10 cellular contexts compared by ENCODE assay signal in genomic region chr1:23977854-23978191, GRCh38. TPM values are rescaled to one million over a fixed set of nuclear protein-coding genes. Genes with fewer than 3 reads are reported as not detected.
DNase-seq lines count a peak whose midpoint lies in the region; ATAC-seq, FAIRE-seq and TF ChIP-seq lines count a peak whose summit lies in the region.
"Had no signal": no experiment of that assay in that cellular context is flagged by ENCODE, and none has a peak within 500 bp of the region (broad histone marks: within the 10 kb centered on the region; RNA-seq: fewer than 3 reads in every experiment).

No MANE protein-coding gene starts in this region.

- TSS peak; percentile 41 for BruUV-seq in HepG2 (replicated peaks; lab: Mats Ljungman, UMichigan)

- H3K27ac Mint-ChIP-seq in activated T-helper 1 cell treated with anti-CD3 and anti-CD28 coated beads, Interleukin-12 subunit alpha, Interleukin-12 subunit beta, Interleukin-2, Interleukin-4 antibody, amounts not matched to agents 30 ng/mL and 10 ng/mL and 1 ng/mL, durations not matched to agents 14 hours and 24 hours and 36 hours, result peak overlapping the region; percentile 70

- TF ChIP-seq EP300 in HepG2 (IDR thresholded peaks at IDR 0.05; ENCODE audit: low read depth in 2 of 2, low read length in 2 of 2) (no peak), HepG2 (CRISPR knock-in tag; IDR thresholded peaks at IDR 0.05; ENCODE audit: borderline replicate concordance) (no peak)

- H3K9me3 Mint-ChIP-seq in activated T-helper 1 cell treated with anti-CD3 and anti-CD28 coated beads, Interleukin-12 subunit alpha, Interleukin-12 subunit beta, Interleukin-2, Interleukin-4 antibody, amounts not matched to agents 30 ng/mL and 10 ng/mL and 1 ng/mL, durations not matched to agents 14 hours and 24 hours and 36 hours, result no peaks in the 10 kb centered on the region

- TF ChIP-seq POLR2A in HepG2 (IDR thresholded peaks at IDR 0.05; ENCODE audit: insufficient read depth in 1 of 2, low read depth in 2 of 2, low read length in 2 of 2) (no peak), right lobe of liver (IDR thresholded peaks at IDR 0.05) (no peak), uterus (IDR thresholded peaks at IDR 0.05) (no peak)

- CTCF ChIA-PET in HepG2 (lab: Yijun Ruan, JAX; ENCODE audit: low intra/inter-chr PET ratio, low total read pairs), result no interaction called here

- no peaks in the 10 kb centered on the region for H3K9me3 ChIP-seq in HepG2 (ENCODE audit: low read length)
- H3K9me3 ChIP-seq in right lobe of liver, result no peaks in the 10 kb centered on the region
- H3K9me3 ChIP-seq in keratinocyte (ENCODE audit: control insufficient read depth, low read depth, low read length), result no peaks in the 10 kb centered on the region
- no peaks in the 10 kb centered on the region for H3K9me3 ChIP-seq in uterus

- H4K20me1 ChIP-seq in HepG2 (ENCODE audit: insufficient read depth, low read length), result peaks cover 52% of the 10 kb centered on the region
- peaks cover 3% of the 10 kb centered on the region for H4K20me1 ChIP-seq in keratinocyte (ENCODE audit: control insufficient read depth, extremely low read depth, insufficient read depth, low read length)

- peaks cover 51% of the 10 kb centered on the region for H3K36me3 Mint-ChIP-seq in activated T-helper 1 cell treated with anti-CD3 and anti-CD28 coated beads, Interleukin-12 subunit alpha, Interleukin-12 subunit beta, Interleukin-2, Interleukin-4 antibody, amounts not matched to agents 30 ng/mL and 10 ng/mL and 1 ng/mL, durations not matched to agents 14 hours and 24 hours and 36 hours (ENCODE audit: low read depth)

- H3K36me3 ChIP-seq in HepG2 (replicated peaks in 1 of 2; ENCODE audit: control insufficient read depth in 1 of 2, insufficient read depth in 2 of 2, low read length in 2 of 2) (peaks cover 5 to 44% of the 10 kb centered on the region in 2 experiments), right lobe of liver (peaks cover 0 to 7% (median 0%) of the 10 kb centered on the region in 4 donors), keratinocyte (ENCODE audit: control insufficient read depth in 2 of 2, extremely low read depth in 1 of 2, insufficient read depth in 2 of 2, low read length in 2 of 2) (peaks cover 6 to 20% of the 10 kb centered on the region in 2 experiments), uterus (no peaks in the 10 kb centered on the region)

- FAIRE-seq in HepG2 (lab: Jason Lieb, UNC) (no peak), keratinocyte (lab: Jason Lieb, UNC) (no peak)

- H3K27ac ChIP-seq in HepG2 (ENCODE audit: extremely low read length, insufficient read depth, low read length) (peak overlapping the region; percentile 98), right lobe of liver (no peak overlapping the region), keratinocyte (ENCODE audit: control insufficient read depth, insufficient read depth, low read length) (no peak overlapping the region), uterus (peak overlapping the region; percentile 45 to 97)

- H2AFZ ChIP-seq in HepG2 (ENCODE audit: low read length), result no peak overlapping the region
- no peak overlapping the region for H2AFZ ChIP-seq in keratinocyte (ENCODE audit: control insufficient read depth, low read length)

- in situ Hi-C loops in HepG2 (cut with HindIII; ENCODE audit: extremely low pct_ligation_motif_present, low pct_unique_long_range_greater_than_20kb), result loop anchor here (5.0 kb wide), 1 partner anchor 44 kb away; no protein-coding TSS in a partner anchor

- H3K4me1 ChIP-seq in HepG2 (ENCODE audit: insufficient read depth, low read length), result peaks cover 63% of the 10 kb centered on the region
- peaks cover 0 to 20% (median 9%) of the 10 kb centered on the region in 4 donors for H3K4me1 ChIP-seq in right lobe of liver
- peaks cover 19% of the 10 kb centered on the region for H3K4me1 ChIP-seq in keratinocyte (ENCODE audit: control insufficient read depth, extremely low read depth, insufficient read depth, low read length)
- peaks cover 13 to 15% of the 10 kb centered on the region in 2 donors for H3K4me1 ChIP-seq in uterus

- TF ChIP-seq CTCF in HepG2 (CRISPR knock-in tag; IDR thresholded peaks at IDR 0.05) (no peak), right lobe of liver (IDR thresholded peaks at IDR 0.05) (no peak), keratinocyte (optimal IDR thresholded peaks at IDR 0.05 in 1 of 3, IDR thresholded peaks at IDR 0.05 in 1 of 3, conservative IDR thresholded peaks at IDR 0.05 in 1 of 3; ENCODE audit: extremely low read depth in 1 of 3, insufficient read depth in 2 of 3, low read length in 3 of 3) (no peak), uterus (IDR thresholded peaks at IDR 0.05) (no peak)

- no peak for ATAC-seq in HepG2
- ATAC-seq in right lobe of liver, result no peak
- ATAC-seq in sciatic nerve, result no peak

- TF ChIP-seq RAD21 in HepG2 (CRISPR knock-in tag; IDR thresholded peaks at IDR 0.05), result no peak

- no peak for DNase-seq in HepG2 (ENCODE audit: low spot score)
- no peak for DNase-seq in right lobe of liver
- no peak for DNase-seq in activated T-helper 1 cell treated with anti-CD3 and anti-CD28 coated beads, Interleukin-12 subunit alpha, Interleukin-12 subunit beta, Interleukin-2, Interleukin-4 antibody, amounts not matched to agents 30 ng/mL and 10 ng/mL and 1 ng/mL, durations not matched to agents 14 hours and 24 hours and 36 hours (ENCODE audit: low spot score)
- no peak for DNase-seq in keratinocyte (ENCODE audit: low read depth, low spot score)
- no peak for DNase-seq in uterus
- DNase-seq in NCI-H510A treated with DMSO at 0.1 percent for 48 hours (lab: John Stamatoyannopoulos, UW), result no peak
- no peak for DNase-seq in SHP77 treated with DMSO at 0.1 percent for 48 hours (lab: John Stamatoyannopoulos, UW)
- no peak for DNase-seq in sciatic nerve (ENCODE audit: low spot score)
- DNase-seq: caudate nucleus had no signal

- H3K79me2 ChIP-seq in HepG2 (ENCODE audit: insufficient read depth, low read length) (peaks cover 73% of the 10 kb centered on the region), keratinocyte (ENCODE audit: control insufficient read depth, insufficient read depth, low read length) (peaks cover 74% of the 10 kb centered on the region)

- peak overlapping the region; percentile 97 for H3K4me3 Mint-ChIP-seq in activated T-helper 1 cell treated with anti-CD3 and anti-CD28 coated beads, Interleukin-12 subunit alpha, Interleukin-12 subunit beta, Interleukin-2, Interleukin-4 antibody, amounts not matched to agents 30 ng/mL and 10 ng/mL and 1 ng/mL, durations not matched to agents 14 hours and 24 hours and 36 hours

- 44% methylated on average over 1 of the region's 1 CpG for WGBS in HepG2 (ENCODE audit: low lambda C conversion rate)
- whole genome bisulfite sequencing in right lobe of liver (ENCODE audit: insufficient coverage, low coverage, low lambda C conversion rate, missing lambda C conversion rate), result 45% methylated on average over 1 of the region's 1 CpG

- H3K9ac ChIP-seq in HepG2 (ENCODE audit: insufficient read depth, low read depth, low read length) (peak overlapping the region; percentile 99), keratinocyte (ENCODE audit: control insufficient read depth, extremely low read depth, insufficient read depth, low read length) (no peak overlapping the region)

- H3K4me1 Mint-ChIP-seq in activated T-helper 1 cell treated with anti-CD3 and anti-CD28 coated beads, Interleukin-12 subunit alpha, Interleukin-12 subunit beta, Interleukin-2, Interleukin-4 antibody, amounts not matched to agents 30 ng/mL and 10 ng/mL and 1 ng/mL, durations not matched to agents 14 hours and 24 hours and 36 hours (ENCODE audit: low read depth), result peaks cover 65% of the 10 kb centered on the region

- H3K27me3 ChIP-seq in HepG2 (ENCODE audit: control insufficient read depth in 1 of 2, insufficient read depth in 2 of 2, low read length in 2 of 2) (no peaks in the 10 kb centered on the region; a peak in 1 of 5 replicates), right lobe of liver (no peaks in the 10 kb centered on the region), keratinocyte (ENCODE audit: control insufficient read depth, extremely low read depth, insufficient read depth, low read length) (no peaks in the 10 kb centered on the region), uterus (no peaks in the 10 kb centered on the region)

- intact Hi-C loops in HepG2 (cut with micrococcal nuclease; ENCODE audit: unreplicated experiment) (loop anchor here (2.0 kb wide), 1 partner anchor 51 kb away; no protein-coding TSS in a partner anchor), right lobe of liver (cut with DNase I) (no loop called here), uterus (cut with DNase I; ENCODE audit: low total_unique reads) (no loop called here), sciatic nerve (cut with DNase I) (no loop called here)
- intact Hi-C loops in activated T-helper 1 cell treated with anti-CD3 and anti-CD28 coated beads, Interleukin-12 subunit alpha, Interleukin-12 subunit beta, Interleukin-2, Interleukin-4 antibody, amounts not matched to agents 30 ng/mL and 10 ng/mL and 1 ng/mL, durations not matched to agents 14 hours and 24 hours and 36 hours (cut with micrococcal nuclease), result loop anchor here (1.0 to 10.0 kb wide), 4 partner anchors 10 to 1523 kb away; partner anchors contain the start of genes NIPAL3, RPL11, STPG1 and ZBTB40

- POLR2A ChIA-PET in HepG2 (lab: Yijun Ruan, JAX), result interaction anchor here (3.2 kb wide), 1 partner anchor 44 kb away, joined by 15 read pairs; no protein-coding TSS in a partner anchor

- H3K4me3 ChIP-seq in HepG2 (replicated peaks in 1 of 3; ENCODE audit: insufficient read depth in 1 of 3, low read depth in 2 of 3, low read length in 3 of 3) (peak overlapping the region; percentile 91 to 96 (median 93); a peak in 5 of 6 replicates), right lobe of liver (no peak overlapping the region), keratinocyte (ENCODE audit: control insufficient read depth in 2 of 3, extremely low read depth in 1 of 3, insufficient read depth in 2 of 3, low read depth in 1 of 3, low read length in 3 of 3) (peak overlapping the region in 1 of 3 experiments; percentile 95), uterus (peak overlapping the region in 1 of 2 donors; percentile 9)
- H3K4me3 ChIP-seq: lung had no signal

- H3K9me1 ChIP-seq in keratinocyte (ENCODE audit: control insufficient read depth, extremely low read depth, insufficient read depth, low read length), result no peaks in the 10 kb centered on the region

- dilution Hi-C loops in keratinocyte (cut with MboI; ENCODE audit: extremely low pct_ligation_motif_present, low sequenced_read_pairs), result no loop called here

- H3K4me2 ChIP-seq in HepG2 (ENCODE audit: low read depth, low read length) (peak overlapping the region; percentile 85), keratinocyte (ENCODE audit: control insufficient read depth, extremely low read depth, insufficient read depth, low read depth, low read length) (peak overlapping the region; percentile 84)

- H3K27me3 Mint-ChIP-seq in activated T-helper 1 cell treated with anti-CD3 and anti-CD28 coated beads, Interleukin-12 subunit alpha, Interleukin-12 subunit beta, Interleukin-2, Interleukin-4 antibody, amounts not matched to agents 30 ng/mL and 10 ng/mL and 1 ng/mL, durations not matched to agents 14 hours and 24 hours and 36 hours (ENCODE audit: insufficient read depth), result no peaks in the 10 kb centered on the region

RNA-seq across cellular contexts. Expression of gene SRSF10, which starts 2.3 kb away (rescaled TPM):
- total RNA-seq in HepG2 (2016; rRNA removed; fragmentation: Illumina TruSeq; extraction: Trizol) (156 and 186 TPM in 2 replicates), right lobe of liver (10 to 100 TPM; 30.6 to 51.5 (median 43.1) TPM), uterus (100 to 1,000 TPM; 105 to 198 (median 162) TPM), sciatic nerve (92.1 TPM)
- 14.0 and 16.3 TPM in 2 replicates for total RNA-seq in HepG2 (2016; cell fraction: cytosol; rRNA removed; fragmentation: Illumina TruSeq; extraction: Trizol; ENCODE audit: low read depth)
- total RNA-seq in HepG2 (2016; cell fraction: insoluble cytoplasmic fraction; rRNA removed; fragmentation: Illumina TruSeq; extraction: Trizol), result 155 and 183 TPM in 2 replicates
- 44.1 and 51.2 TPM in 2 replicates for total RNA-seq in HepG2 (2016; cell fraction: membrane; rRNA removed; fragmentation: Illumina TruSeq; extraction: Trizol)
- total RNA-seq in HepG2 (2016; cell fraction: nucleus; rRNA removed; fragmentation: Illumina TruSeq; extraction: Trizol), result 358 and 375 TPM in 2 replicates
- polyA plus RNA-seq in HepG2 (2011; rRNA removed) (98.2 and 126 TPM in 2 replicates), keratinocyte (68.4 to 116 TPM (median 75.2 TPM) in 3 replicates)
- 56.6 and 58.5 TPM in 2 replicates for polyA plus RNA-seq in HepG2 (2011; cell fraction: cytosol; rRNA removed)
- polyA plus RNA-seq in HepG2 (2011; cell fraction: nucleus; rRNA removed), result 190 and 202 TPM in 2 replicates
- 75.4 and 108 TPM in 2 replicates for polyA plus RNA-seq in HepG2 (2012)
- polyA plus RNA-seq in HepG2 (2016; cell fraction: cytosol; fragmentation: Illumina TruSeq; extraction: Trizol; ENCODE audit: low read depth), result 14.3 and 14.6 TPM in 2 replicates
- 176 and 184 TPM in 2 replicates for polyA plus RNA-seq in HepG2 (2016; cell fraction: insoluble cytoplasmic fraction; fragmentation: Illumina TruSeq; extraction: Trizol; ENCODE audit: low read depth)
- 31.3 and 32.4 TPM in 2 replicates for polyA plus RNA-seq in HepG2 (2016; cell fraction: membrane; fragmentation: Illumina TruSeq; extraction: Trizol; ENCODE audit: low read depth)
- polyA plus RNA-seq in HepG2 (2016; cell fraction: nucleus; fragmentation: Illumina TruSeq; extraction: Trizol; ENCODE audit: insufficient read depth, low read depth), result 441 and 449 TPM in 2 replicates
- polyA minus RNA-seq in HepG2 (2011; rRNA and poly(A)+ RNA removed; ENCODE audit: low replicate concordance), result 105 and 142 TPM in 2 replicates
- 33.1 and 43.0 TPM in 2 replicates for polyA minus RNA-seq in HepG2 (2011; cell fraction: cytosol; rRNA and poly(A)+ RNA removed)
- polyA minus RNA-seq in HepG2 (2011; cell fraction: nucleus; rRNA and poly(A)+ RNA removed), result 554 and 606 TPM in 2 replicates
- 238 and 243 TPM in 2 replicates for total RNA-seq in activated T-helper 1 cell treated with anti-CD3 and anti-CD28 coated beads, Interleukin-12 subunit alpha, Interleukin-12 subunit beta, Interleukin-2, Interleukin-4 antibody, amounts not matched to agents 30 ng/mL and 10 ng/mL and 1 ng/mL, durations not matched to agents 14 hours and 24 hours and 36 hours
- 63.3 TPM for polyA plus RNA-seq in keratinocyte (2011; ENCODE audit: low read depth)
- 54.1 and 86.8 TPM in 2 replicates for polyA plus RNA-seq in keratinocyte (2011; cell fraction: cytosol; rRNA removed)
- polyA plus RNA-seq in keratinocyte (2011; cell fraction: nucleus; rRNA removed), result 83.2 and 110 TPM in 2 replicates
- polyA plus RNA-seq in keratinocyte (2012; ENCODE audit: low replicate concordance), result 37.8 and 68.9 TPM in 2 replicates
- polyA minus RNA-seq in keratinocyte, result 25.7 to 97.1 TPM (median 43.6 TPM) in 3 replicates
- 43.4 TPM for polyA minus RNA-seq in keratinocyte (2011; cell fraction: cytosol; rRNA and poly(A)+ RNA removed)
- polyA minus RNA-seq in keratinocyte (2011; cell fraction: nucleus; rRNA and poly(A)+ RNA removed), result 50.1 and 65.9 TPM in 2 replicates

RNA-seq across cellular contexts. Expression of gene PNRC2, which starts 18.2 kb away (rescaled TPM):
- total RNA-seq in HepG2 (2016; rRNA removed; fragmentation: Illumina TruSeq; extraction: Trizol) (97.5 and 159 TPM in 2 replicates), right lobe of liver (10 to 100 TPM; 24.3 to 41.2 (median 33.4) TPM), uterus (100 to 1,000 TPM in 3 of 4 donors, 10 to 100 TPM in 1; 44.8 to 187 (median 122) TPM), sciatic nerve (84.2 TPM)
- total RNA-seq in HepG2 (2016; cell fraction: cytosol; rRNA removed; fragmentation: Illumina TruSeq; extraction: Trizol; ENCODE audit: low read depth), result 18.3 and 19.0 TPM in 2 replicates
- 101 and 179 TPM in 2 replicates for total RNA-seq in HepG2 (2016; cell fraction: insoluble cytoplasmic fraction; rRNA removed; fragmentation: Illumina TruSeq; extraction: Trizol)
- 54.8 and 63.8 TPM in 2 replicates for total RNA-seq in HepG2 (2016; cell fraction: membrane; rRNA removed; fragmentation: Illumina TruSeq; extraction: Trizol)
- 74.0 and 87.3 TPM in 2 replicates for total RNA-seq in HepG2 (2016; cell fraction: nucleus; rRNA removed; fragmentation: Illumina TruSeq; extraction: Trizol)
- polyA plus RNA-seq in HepG2 (2011; rRNA removed) (53.3 and 74.9 TPM in 2 replicates), keratinocyte (62.7 to 87.1 TPM (median 74.3 TPM) in 3 replicates)
- 64.3 and 67.0 TPM in 2 replicates for polyA plus RNA-seq in HepG2 (2011; cell fraction: cytosol; rRNA removed)
- 36.2 and 45.0 TPM in 2 replicates for polyA plus RNA-seq in HepG2 (2011; cell fraction: nucleus; rRNA removed)
- polyA plus RNA-seq in HepG2 (2012), result 62.0 and 72.8 TPM in 2 replicates
- 10.2 and 11.9 TPM in 2 replicates for polyA plus RNA-seq in HepG2 (2016; cell fraction: cytosol; fragmentation: Illumina TruSeq; extraction: Trizol; ENCODE audit: low read depth)
- 149 and 168 TPM in 2 replicates for polyA plus RNA-seq in HepG2 (2016; cell fraction: insoluble cytoplasmic fraction; fragmentation: Illumina TruSeq; extraction: Trizol; ENCODE audit: low read depth)
- polyA plus RNA-seq in HepG2 (2016; cell fraction: membrane; fragmentation: Illumina TruSeq; extraction: Trizol; ENCODE audit: low read depth), result 36.4 and 37.2 TPM in 2 replicates
- 100 and 101 TPM in 2 replicates for polyA plus RNA-seq in HepG2 (2016; cell fraction: nucleus; fragmentation: Illumina TruSeq; extraction: Trizol; ENCODE audit: insufficient read depth, low read depth)
- polyA minus RNA-seq in HepG2 (2011; rRNA and poly(A)+ RNA removed; ENCODE audit: low replicate concordance), result 64.4 and 79.4 TPM in 2 replicates
- 46.1 and 65.6 TPM in 2 replicates for polyA minus RNA-seq in HepG2 (2011; cell fraction: cytosol; rRNA and poly(A)+ RNA removed)
- polyA minus RNA-seq in HepG2 (2011; cell fraction: nucleus; rRNA and poly(A)+ RNA removed), result 53.8 and 57.3 TPM in 2 replicates
- total RNA-seq in activated T-helper 1 cell treated with anti-CD3 and anti-CD28 coated beads, Interleukin-12 subunit alpha, Interleukin-12 subunit beta, Interleukin-2, Interleukin-4 antibody, amounts not matched to agents 30 ng/mL and 10 ng/mL and 1 ng/mL, durations not matched to agents 14 hours and 24 hours and 36 hours, result 112 and 134 TPM in 2 replicates
- 342 TPM for polyA plus RNA-seq in keratinocyte (2011; ENCODE audit: low read depth)
- polyA plus RNA-seq in keratinocyte (2011; cell fraction: cytosol; rRNA removed), result 44.9 and 66.7 TPM in 2 replicates
- 69.6 and 101 TPM in 2 replicates for polyA plus RNA-seq in keratinocyte (2011; cell fraction: nucleus; rRNA removed)
- polyA plus RNA-seq in keratinocyte (2012; ENCODE audit: low replicate concordance), result 63.3 and 67.1 TPM in 2 replicates
- 9.2 to 66.4 TPM (median 56.3 TPM) in 3 replicates for polyA minus RNA-seq in keratinocyte
- polyA minus RNA-seq in keratinocyte (2011; cell fraction: cytosol; rRNA and poly(A)+ RNA removed), result 60.0 TPM
- 34.6 and 41.4 TPM in 2 replicates for polyA minus RNA-seq in keratinocyte (2011; cell fraction: nucleus; rRNA and poly(A)+ RNA removed)

Comparison
In these comparisons a context has a peak if more than half of its experiments do, and no peak if none do; other contexts are left out.
1. H3K27ac ChIP-seq: peak in HepG2 (single experiment) and uterus (2 of 2); none in right lobe of liver (0 of 3) and keratinocyte (single experiment).
2. H3K4me3 ChIP-seq: peak in HepG2 (3 of 3); none in right lobe of liver (0 of 3).
3. intact Hi-C loops: an anchor here in HepG2 (2.0 kb wide) and activated T-helper 1 cell treated with anti-CD3 and anti-CD28 coated beads, Interleukin-12 subunit alpha, Interleukin-12 subunit beta, Interleukin-2, Interleukin-4 antibody, amounts not matched to agents 30 ng/mL and 10 ng/mL and 1 ng/mL, durations not matched to agents 14 hours and 24 hours and 36 hours (1.0 to 10.0 kb wide); none called in right lobe of liver, uterus and sciatic nerve.